In genomic region chr2:170185319-170185718, GRCh38 we compare ENCODE assay signal across 37 cellular contexts. TPM values are rescaled to one million over a fixed set of nuclear protein-coding genes. Genes with fewer than 3 reads are reported as not detected.
"Had no signal": no experiment of that assay in that cellular context is flagged by ENCODE, and none has a peak within 500 bp of the region (broad histone marks: within the 10 kb centered on the region; RNA-seq: fewer than 3 reads in every experiment).

No MANE protein-coding gene starts in this region.

- H3K4me3 Mint-ChIP-seq: activated CD4-positive, alpha-beta memory T cell treated with anti-CD3 and anti-CD28 coated beads for 36 hours; activated CD4-positive, alpha-beta T cell treated with anti-CD3 and anti-CD28 coated beads for 36 hours; activated CD4-positive, alpha-beta T cell treated with anti-CD3 and anti-CD28 coated beads, Interleukin-2, amount 10 ng/mL, durations not matched to agents 24 days and 14 days; activated CD8-positive, alpha-beta memory T cell treated with anti-CD3 and anti-CD28 coated beads, Interleukin-2, amount 10 ng/mL, durations not matched to agents 7 days and 5 days; activated CD8-positive, alpha-beta T cell treated with anti-CD3 and anti-CD28 coated beads, Interleukin-2, amount 10 ng/mL, durations not matched to agents 7 days and 5 days; activated naive CD4-positive, alpha-beta T cell treated with anti-CD3 and anti-CD28 coated beads for 36 hours; activated naive CD4-positive, alpha-beta T cell treated with anti-CD3 and anti-CD28 coated beads, Interleukin-2, amount 50 U/mL, for 24 hours; activated naive CD8-positive, alpha-beta T cell treated with anti-CD3 and anti-CD28 coated beads for 36 hours; activated naive CD8-positive, alpha-beta T cell treated with anti-CD3 and anti-CD28 coated beads, Interleukin-2, amount 50 U/mL, for 24 hours; activated T-helper 1 cell treated with anti-CD3 and anti-CD28 coated beads, Interleukin-12 subunit alpha, Interleukin-12 subunit beta, Interleukin-2, Interleukin-4 antibody, amounts not matched to agents 30 ng/mL and 10 ng/mL and 1 ng/mL, durations not matched to agents 14 hours and 24 hours and 36 hours; effector memory CD8-positive, alpha-beta T cell; T-helper 1 cell treated with Interleukin-12 subunit alpha and Interleukin-12 subunit beta and Interleukin-4 antibody, amounts not matched to agents 30 μg/mL and 1 μg/mL, for 36 hours; T-helper 2 cell treated with Interferon-gamma antibody and Interleukin-4, amounts not matched to agents 5 μg/mL and 100 μg/mL, for 36 hours had no signal

- ATAC-seq: activated CD4-positive, alpha-beta T cell treated with anti-CD3 and anti-CD28 coated beads for 36 hours; activated CD8-positive, alpha-beta memory T cell treated with anti-CD3 and anti-CD28 coated beads, Interleukin-2, amount 10 ng/mL, durations not matched to agents 7 days and 5 days; activated CD8-positive, alpha-beta T cell treated with anti-CD3 and anti-CD28 coated beads, Interleukin-2, amount 10 ng/mL, durations not matched to agents 7 days and 5 days; activated naive CD8-positive, alpha-beta T cell treated with anti-CD3 and anti-CD28 coated beads, Interleukin-2, amount 50 U/mL, for 24 hours; body of pancreas; effector memory CD8-positive, alpha-beta T cell had no signal

- DNase-seq: activated CD4-positive, alpha-beta memory T cell treated with anti-CD3 and anti-CD28 coated beads for 36 hours; activated CD4-positive, alpha-beta T cell treated with anti-CD3 and anti-CD28 coated beads for 36 hours; activated CD4-positive, CD25-positive, alpha-beta regulatory T cell; activated CD4-positive, CD25-positive, alpha-beta regulatory T cell treated with anti-CD3 and anti-CD28 coated beads, Interleukin-2, amount 50 U/mL, for 72 hours; activated CD8-positive, alpha-beta memory T cell treated with anti-CD3 and anti-CD28 coated beads, Interleukin-2, amount 10 ng/mL, durations not matched to agents 7 days and 5 days; activated CD8-positive, alpha-beta memory T cell treated with anti-CD3 and anti-CD28 coated beads, Interleukin-2, amount 50 U/mL, for 4 hours; activated CD8-positive, alpha-beta T cell treated with anti-CD3 and anti-CD28 coated beads, Interleukin-2, amount 10 ng/mL, durations not matched to agents 7 days and 5 days; activated effector memory CD4-positive, alpha-beta T cell treated with anti-CD3 and anti-CD28 coated beads, Interleukin-2, amount 50 U/mL, for 16 hours; activated naive CD4-positive, alpha-beta T cell treated with anti-CD3 and anti-CD28 coated beads for 36 hours; activated naive CD8-positive, alpha-beta T cell treated with anti-CD3 and anti-CD28 coated beads for 36 hours; activated naive CD8-positive, alpha-beta T cell treated with anti-CD3 and anti-CD28 coated beads, Interleukin-2, amount 50 U/mL, for 24 hours; activated T-cell treated with anti-CD3 and anti-CD28 coated beads, Interleukin-2, amount 50 U/mL, for 1 hour; activated T-cell treated with anti-CD3 and anti-CD28 coated beads, Interleukin-2, amount 50 U/mL, for 48 hours; adrenal gland; amygdala; aorta; body of pancreas; caudate nucleus; cortex of kidney; dermis blood vessel endothelial cell; effector CD4-positive, alpha-beta T cell; effector memory CD8-positive, alpha-beta T cell; esophagus squamous epithelium; glutamatergic neuron; hippocampal formation; T1000; WERI-Rb-1 had no signal

- H3K36me3 Mint-ChIP-seq: activated CD4-positive, alpha-beta memory T cell treated with anti-CD3 and anti-CD28 coated beads for 36 hours; activated naive CD8-positive, alpha-beta T cell treated with anti-CD3 and anti-CD28 coated beads for 36 hours had no signal

- H3K4me3 ChIP-seq: adrenal gland, body of pancreas, esophagus squamous epithelium had no signal

- H3K4me1 Mint-ChIP-seq: activated CD4-positive, alpha-beta T cell treated with anti-CD3 and anti-CD28 coated beads, Interleukin-2, amount 10 ng/mL, durations not matched to agents 24 days and 14 days; activated CD8-positive, alpha-beta memory T cell treated with anti-CD3 and anti-CD28 coated beads, Interleukin-2, amount 10 ng/mL, durations not matched to agents 7 days and 5 days; activated naive CD4-positive, alpha-beta T cell treated with anti-CD3 and anti-CD28 coated beads, Interleukin-2, amount 50 U/mL, for 24 hours; activated naive CD8-positive, alpha-beta T cell treated with anti-CD3 and anti-CD28 coated beads for 36 hours; activated naive CD8-positive, alpha-beta T cell treated with anti-CD3 and anti-CD28 coated beads, Interleukin-2, amount 50 U/mL, for 24 hours had no signal

- H3K27me3 ChIP-seq: adrenal gland, body of pancreas, esophagus squamous epithelium had no signal

- H3K27ac Mint-ChIP-seq: activated CD4-positive, alpha-beta memory T cell treated with anti-CD3 and anti-CD28 coated beads for 36 hours; activated CD4-positive, alpha-beta T cell treated with anti-CD3 and anti-CD28 coated beads for 36 hours; activated CD4-positive, alpha-beta T cell treated with anti-CD3 and anti-CD28 coated beads, Interleukin-2, amount 10 ng/mL, durations not matched to agents 24 days and 14 days; activated CD8-positive, alpha-beta memory T cell treated with anti-CD3 and anti-CD28 coated beads, Interleukin-2, amount 10 ng/mL, durations not matched to agents 7 days and 5 days; activated CD8-positive, alpha-beta T cell treated with anti-CD3 and anti-CD28 coated beads, Interleukin-2, amount 10 ng/mL, durations not matched to agents 7 days and 5 days; activated naive CD4-positive, alpha-beta T cell treated with anti-CD3 and anti-CD28 coated beads for 36 hours; activated naive CD4-positive, alpha-beta T cell treated with anti-CD3 and anti-CD28 coated beads, Interleukin-2, amount 50 U/mL, for 24 hours; activated naive CD8-positive, alpha-beta T cell treated with anti-CD3 and anti-CD28 coated beads for 36 hours; activated naive CD8-positive, alpha-beta T cell treated with anti-CD3 and anti-CD28 coated beads, Interleukin-2, amount 50 U/mL, for 24 hours; activated T-helper 1 cell treated with anti-CD3 and anti-CD28 coated beads, Interleukin-12 subunit alpha, Interleukin-12 subunit beta, Interleukin-2, Interleukin-4 antibody, amounts not matched to agents 30 ng/mL and 10 ng/mL and 1 ng/mL, durations not matched to agents 14 hours and 24 hours and 36 hours; activated T-helper 2 cell treated with anti-CD3 and anti-CD28 coated beads, Interferon-gamma antibody, Interleukin-2, Interleukin-4, amounts not matched to agents 10 μg/mL and 5 μg/mL and 100 μg/mL, durations not matched to agents 14 hours and 24 hours and 36 hours; effector memory CD8-positive, alpha-beta T cell; T-helper 1 cell treated with Interleukin-12 subunit alpha and Interleukin-12 subunit beta and Interleukin-4 antibody, amounts not matched to agents 30 μg/mL and 1 μg/mL, for 36 hours; T-helper 2 cell treated with Interferon-gamma antibody and Interleukin-4, amounts not matched to agents 5 μg/mL and 100 μg/mL, for 36 hours had no signal

- H3K36me3 ChIP-seq: adrenal gland, esophagus squamous epithelium, WERI-Rb-1 had no signal

- H3K27ac ChIP-seq: adrenal gland, body of pancreas, epithelial cell of prostate, esophagus squamous epithelium, WERI-Rb-1 had no signal

- H3K4me1 ChIP-seq: adrenal gland, body of pancreas had no signal

- FAIRE-seq: colon, endothelial cell of umbilical vein had no signal

RNA-seq across cellular contexts. Expression of gene MYO3B, which starts 7.4 kb away (rescaled TPM):
- total RNA-seq: chondrocyte, dermis blood vessel endothelial cell, endothelial cell of umbilical vein had no signal
